ENCODE assay signal across 31 cellular contexts in genomic region chr10:127398967-127399350, GRCh38.
"Had no signal": no experiment of that assay in that cellular context is flagged by ENCODE, and none has a peak within 500 bp of the region (broad histone marks: within the 10 kb centered on the region; RNA-seq: fewer than 3 reads in every experiment).

No MANE protein-coding gene starts in this region.

- ATAC-seq: activated naive CD4-positive, alpha-beta T cell treated with anti-CD3 and anti-CD28 coated beads, Interleukin-2, amount 50 U/mL, for 72 hours; activated T-cell treated with anti-CD3 and anti-CD28 coated beads, Interleukin-2, amount 50 U/mL, for 4 hours; PC-3; Right ventricle myocardium inferior had no signal

- H3K27ac ChIP-seq: adrenal gland, RWPE1 had no signal

- H3K9me3 Mint-ChIP-seq: activated CD4-positive, alpha-beta T cell treated with anti-CD3 and anti-CD28 coated beads, Interleukin-2, amount 10 ng/mL, durations not matched to agents 7 days and 5 days; activated T-cell treated with anti-CD3 and anti-CD28 coated beads, Interleukin-2, amount 50 U/mL, for 4 hours; T-helper 1 cell treated with Interleukin-12 subunit alpha and Interleukin-12 subunit beta and Interleukin-4 antibody, amounts not matched to agents 30 μg/mL and 1 μg/mL, for 36 hours; T-helper 2 cell treated with Interferon-gamma antibody and Interleukin-4, amounts not matched to agents 5 μg/mL and 100 μg/mL, for 36 hours had no signal

- H3K27me3 ChIP-seq: adrenal gland, MG63 had no signal

- H3K27ac Mint-ChIP-seq: activated CD4-positive, alpha-beta T cell treated with anti-CD3 and anti-CD28 coated beads, Interleukin-2, amount 10 ng/mL, durations not matched to agents 7 days and 5 days; activated naive CD4-positive, alpha-beta T cell treated with anti-CD3 and anti-CD28 coated beads for 36 hours; activated naive CD4-positive, alpha-beta T cell treated with anti-CD3 and anti-CD28 coated beads, Interleukin-2, amount 50 U/mL, for 72 hours; activated T-helper 1 cell treated with anti-CD3 and anti-CD28 coated beads, Interleukin-12 subunit alpha, Interleukin-12 subunit beta, Interleukin-2, Interleukin-4 antibody, amounts not matched to agents 30 ng/mL and 10 ng/mL and 1 ng/mL, durations not matched to agents 14 hours and 24 hours and 36 hours; T-helper 1 cell treated with Interleukin-12 subunit alpha and Interleukin-12 subunit beta and Interleukin-4 antibody, amounts not matched to agents 30 μg/mL and 1 μg/mL, for 36 hours; T-helper 2 cell treated with Interferon-gamma antibody and Interleukin-4, amounts not matched to agents 5 μg/mL and 100 μg/mL, for 36 hours had no signal

- H3K9me3 ChIP-seq: adrenal gland, MG63 had no signal

- H3K4me1 ChIP-seq: adrenal gland had no signal

- H3K4me3 Mint-ChIP-seq: activated CD4-positive, alpha-beta T cell treated with anti-CD3 and anti-CD28 coated beads, Interleukin-2, amount 10 ng/mL, durations not matched to agents 7 days and 5 days; activated naive CD4-positive, alpha-beta T cell treated with anti-CD3 and anti-CD28 coated beads for 36 hours; activated T-cell treated with anti-CD3 and anti-CD28 coated beads, Interleukin-2, amount 50 U/mL, for 4 hours; activated T-helper 1 cell treated with anti-CD3 and anti-CD28 coated beads, Interleukin-12 subunit alpha, Interleukin-12 subunit beta, Interleukin-2, Interleukin-4 antibody, amounts not matched to agents 30 ng/mL and 10 ng/mL and 1 ng/mL, durations not matched to agents 14 hours and 24 hours and 36 hours; brain; T-helper 1 cell treated with Interleukin-12 subunit alpha and Interleukin-12 subunit beta and Interleukin-4 antibody, amounts not matched to agents 30 μg/mL and 1 μg/mL, for 36 hours; T-helper 2 cell treated with Interferon-gamma antibody and Interleukin-4, amounts not matched to agents 5 μg/mL and 100 μg/mL, for 36 hours had no signal

- H3K36me3 ChIP-seq: adrenal gland had no signal

- H3K4me3 ChIP-seq: adrenal gland, MG63 had no signal

- DNase-seq: activated CD4-positive, alpha-beta T cell treated with anti-CD3 and anti-CD28 coated beads, Interleukin-2, amount 10 ng/mL, durations not matched to agents 7 days and 5 days; activated CD4-positive, alpha-beta T cell treated with anti-CD3 and anti-CD28 coated beads, Interleukin-2, amount 50 U/mL, for 48 hours; activated CD8-positive, alpha-beta memory T cell treated with anti-CD3 and anti-CD28 coated beads, Interleukin-2, amount 50 U/mL, for 4 hours; activated gamma-delta T cell treated with Interleukin-2 at 50 U/mL for 16 hours; activated naive CD4-positive, alpha-beta T cell treated with anti-CD3 and anti-CD28 coated beads for 36 hours; activated T-cell treated with anti-CD3 and anti-CD28 coated beads for 4 hours; activated T-cell treated with anti-CD3 and anti-CD28 coated beads, Interleukin-2, amount 50 U/mL, for 4 hours; adrenal gland; cerebellar nuclear complex; Kasumi-1; KG1; NCI-H1048; NCI-H1105 treated with DMSO at 0.1 percent for 48 hours; NCI-H1436; NCI-H1694; NCI-H1930; NCI-H2081 treated with DMSO at 0.1 percent for 48 hours; NCI-H446; NCI-H510A treated with DMSO at 0.1 percent for 48 hours; NCI-H526 treated with DMSO at 0.1 percent for 48 hours; NCI-H774; SIG-M5 had no signal

- H3K4me1 Mint-ChIP-seq: activated CD4-positive, alpha-beta T cell treated with anti-CD3 and anti-CD28 coated beads, Interleukin-2, amount 10 ng/mL, durations not matched to agents 7 days and 5 days had no signal

- H3K27me3 Mint-ChIP-seq: activated CD4-positive, alpha-beta T cell treated with anti-CD3 and anti-CD28 coated beads, Interleukin-2, amount 10 ng/mL, durations not matched to agents 7 days and 5 days had no signal

- H3K36me3 Mint-ChIP-seq: activated naive CD4-positive, alpha-beta T cell treated with anti-CD3 and anti-CD28 coated beads, Interleukin-2, amount 50 U/mL, for 72 hours had no signal
